ENCODE assay signal across 10 cellular contexts in genomic region chr14:69880051-69880487, GRCh38. TPM values are rescaled to one million over a fixed set of nuclear protein-coding genes. Genes with fewer than 3 reads are reported as not detected.
DNase-seq lines count a peak whose midpoint lies in the region; ATAC-seq, FAIRE-seq and TF ChIP-seq lines count a peak whose summit lies in the region.
"Had no signal": no experiment of that assay in that cellular context is flagged by ENCODE, and none has a peak within 500 bp of the region (broad histone marks: within the 10 kb centered on the region; RNA-seq: fewer than 3 reads in every experiment).

No MANE protein-coding gene starts in this region.

- H3K4me3 ChIP-seq in neural progenitor cell (peak overlapping the region; percentile 94), left lung (no peak overlapping the region)

- FAIRE-seq in H54 (lab: Jason Lieb, UNC): no peak
- FAIRE-seq: islet of Langerhans had no signal

- H3K4me1 Mint-ChIP-seq in neural progenitor cell: peaks cover 47% of the 10 kb centered on the region

- peaks cover 48% of the 10 kb centered on the region for H4K20me1 ChIP-seq in neural progenitor cell (ENCODE audit: low read depth)

- peak overlapping the region; percentile 98 for H3K4me2 ChIP-seq in neural progenitor cell

- H2AFZ ChIP-seq in neural progenitor cell (replicated peaks): no peak overlapping the region

- H3K4me1 ChIP-seq in neural progenitor cell (peaks cover 37% of the 10 kb centered on the region), left lung (peaks cover 0 to 10% of the 10 kb centered on the region in 2 donors)

- intact Hi-C loops in left lung (cut with DNase I): no loop called here

- H3K9me3 ChIP-seq in neural progenitor cell (ENCODE audit: low read depth) (peaks cover 9% of the 10 kb centered on the region), left lung (no peaks in the 10 kb centered on the region)
- H3K9me3 ChIP-seq: transverse colon had no signal

- no peak for TF ChIP-seq POLR2A in H54 (IDR thresholded peaks at IDR 0.05; ENCODE audit: low read depth, low read length)

- ATAC-seq in GM19467 (IDR thresholded peaks at IDR 0.05; ENCODE audit: unreplicated experiment): no peak
- ATAC-seq in left lung: no peak

- peak overlapping the region; percentile 63 for H3K9ac ChIP-seq in neural progenitor cell

- H3K27me3 Mint-ChIP-seq in neural progenitor cell (ENCODE audit: insufficient read depth, low read depth): peaks cover 5% of the 10 kb centered on the region

- peak overlapping the region; percentile 66 for H3K27ac Mint-ChIP-seq in neural progenitor cell

- peaks cover 57% of the 10 kb centered on the region for H3K79me2 ChIP-seq in neural progenitor cell (ENCODE audit: low read depth)

- peak overlapping the region; percentile 34 for H3K27ac ChIP-seq in neural progenitor cell
- H3K27ac ChIP-seq in left lung: no peak overlapping the region
- H3K27ac ChIP-seq: transverse colon had no signal

- TF ChIP-seq CTCF in neural progenitor cell (IDR thresholded peaks at IDR 0.05) (no peak), left lung (IDR thresholded peaks at IDR 0.05) (no peak)

- peak overlapping the region; percentile 92 for H3K4me3 Mint-ChIP-seq in neural progenitor cell

- peaks cover 15% of the 10 kb centered on the region for H3K36me3 ChIP-seq in neural progenitor cell
- no peaks in the 10 kb centered on the region for H3K36me3 ChIP-seq in left lung
- H3K36me3 ChIP-seq: transverse colon had no signal

- peak; percentile 41 for DNase-seq in COR-L47 (lab: John Stamatoyannopoulos, UW)
- peak; percentile 16 for DNase-seq in NCI-H1105 (lab: John Stamatoyannopoulos, UW)
- DNase-seq in ecto neural progenitor cell (ENCODE audit: low spot score): peak; percentile 61
- peak; percentile 60 for DNase-seq in neural progenitor cell (ENCODE audit: low spot score)
- no peak for DNase-seq in effector CD4-positive, alpha-beta T cell
- DNase-seq in left lung: no peak
- no peak for DNase-seq in H54 (ENCODE audit: insufficient read length, low spot score)
- DNase-seq: transverse colon had no signal

- H3F3A ChIP-seq in neural progenitor cell (ENCODE audit: low read depth): peaks cover 48% of the 10 kb centered on the region

- H3K27me3 ChIP-seq in neural progenitor cell (no peaks in the 10 kb centered on the region), left lung (peaks cover 30 to 78% of the 10 kb centered on the region in 2 donors)

- peaks cover 11% of the 10 kb centered on the region for H3K36me3 Mint-ChIP-seq in neural progenitor cell

- peaks cover 12% of the 10 kb centered on the region for H3K9me3 Mint-ChIP-seq in neural progenitor cell

RNA-seq across cellular contexts. Expression of gene SMOC1, which starts 0.9 kb away (rescaled TPM):
- 89.3 and 158 TPM in 2 replicates for total RNA-seq in neural progenitor cell (ENCODE audit: low replicate concordance)
- total RNA-seq in left lung: 1 to 10 TPM in 1 of 2 donors, under 1 TPM in 1; 0.20 to 1.1 TPM

Comparison
In these comparisons a context has a peak if more than half of its experiments do, and no peak if none do; other contexts are left out.
1. DNase-seq: peak in COR-L47 (single experiment), NCI-H1105 (single experiment), ecto neural progenitor cell (single experiment) and neural progenitor cell (single experiment); none in effector CD4-positive, alpha-beta T cell (single experiment), left lung (0 of 2) and H54 (single experiment).
2. RNA of gene SMOC1, which starts 0.9 kb away (total RNA-seq): 89.3 to 158 TPM in neural progenitor cell; 0.20 to 1.1 TPM in left lung; every median in the first group is over 10 times any median in the second.